In the genomic region with DNA sequence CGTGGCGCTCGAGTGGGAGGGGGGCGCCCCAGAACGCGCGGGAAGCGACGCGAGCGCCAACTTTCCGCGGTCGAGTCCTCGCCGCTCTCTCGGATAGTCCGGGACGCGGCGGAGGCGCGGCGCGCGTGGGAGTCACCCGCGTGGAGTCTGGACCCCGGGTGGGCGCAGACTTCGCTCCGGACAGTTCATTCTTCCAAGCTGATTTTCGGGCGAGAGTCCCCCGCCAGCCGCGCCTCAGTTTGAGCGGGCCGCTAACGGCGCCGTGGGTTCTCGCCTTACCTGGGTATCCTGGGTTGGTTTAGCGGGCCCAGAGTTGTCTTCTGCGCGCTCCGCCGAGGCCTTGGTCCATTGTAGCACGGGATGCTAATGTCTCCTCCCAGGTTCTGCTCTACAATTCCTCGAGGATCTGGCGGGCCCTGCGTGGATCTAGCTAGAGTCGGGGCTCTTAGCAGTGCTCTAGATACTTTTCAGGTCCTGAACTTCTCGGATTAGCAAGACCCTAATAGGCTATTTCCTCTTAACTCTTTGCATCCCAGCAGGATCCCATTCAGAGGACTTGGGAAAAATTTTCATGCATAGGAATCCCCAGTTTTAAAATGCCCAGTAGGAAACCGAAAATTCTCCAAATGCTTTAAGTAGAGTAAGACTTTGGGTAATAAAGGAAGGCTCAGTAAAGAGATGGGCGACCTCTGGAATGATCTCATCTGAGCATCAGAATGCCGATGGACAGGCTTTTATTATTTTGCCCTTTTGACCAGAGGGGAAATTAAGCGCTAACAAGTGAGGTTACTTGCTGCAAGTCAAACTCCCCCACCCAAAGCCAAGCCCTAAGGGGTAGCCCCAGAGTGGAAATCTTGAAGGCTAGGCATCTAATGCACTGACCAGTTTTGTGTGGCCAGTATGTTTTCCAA, we compare ENCODE assay signal across 1 cellular context.
TF ChIP-seq lines count a peak whose summit lies in the region.

No MANE protein-coding gene starts in this region.

TF ChIP-seq in HEK293, 187 proteins besides CTCF, POLR2A, EP300 and RAD21 (continued from another document and continues in another):
- TF ChIP-seq, protein P1, sequence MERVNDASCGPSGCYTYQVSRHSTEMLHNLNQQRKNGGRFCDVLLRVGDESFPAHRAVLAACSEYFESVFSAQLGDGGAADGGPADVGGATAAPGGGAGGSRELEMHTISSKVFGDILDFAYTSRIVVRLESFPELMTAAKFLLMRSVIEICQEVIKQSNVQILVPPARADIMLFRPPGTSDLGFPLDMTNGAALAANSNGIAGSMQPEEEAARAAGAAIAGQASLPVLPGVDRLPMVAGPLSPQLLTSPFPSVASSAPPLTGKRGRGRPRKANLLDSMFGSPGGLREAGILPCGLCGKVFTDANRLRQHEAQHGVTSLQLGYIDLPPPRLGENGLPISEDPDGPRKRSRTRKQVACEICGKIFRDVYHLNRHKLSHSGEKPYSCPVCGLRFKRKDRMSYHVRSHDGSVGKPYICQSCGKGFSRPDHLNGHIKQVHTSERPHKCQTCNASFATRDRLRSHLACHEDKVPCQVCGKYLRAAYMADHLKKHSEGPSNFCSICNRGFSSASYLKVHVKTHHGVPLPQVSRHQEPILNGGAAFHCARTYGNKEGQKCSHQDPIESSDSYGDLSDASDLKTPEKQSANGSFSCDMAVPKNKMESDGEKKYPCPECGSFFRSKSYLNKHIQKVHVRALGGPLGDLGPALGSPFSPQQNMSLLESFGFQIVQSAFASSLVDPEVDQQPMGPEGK (tag by site-specific recombination; IDR thresholded peaks at IDR 0.05) = peak; percentile 74
- peak; percentile 35; the same call in 1 of the 2 replicates for TF ChIP-seq ZNF660 (tag by site-specific recombination; IDR thresholded peaks at IDR 0.05)
- no peak for TF ChIP-seq ZNF174 (tag by site-specific recombination; IDR thresholded peaks at IDR 0.05)
- TF ChIP-seq ZNF624 (tag by site-specific recombination; IDR thresholded peaks at IDR 0.05) = no peak
- no peak for TF ChIP-seq SP2 (tag by site-specific recombination; IDR thresholded peaks at IDR 0.05)
- no peak for TF ChIP-seq ZNF248 (tag by site-specific recombination; IDR thresholded peaks at IDR 0.05)
- no peak for TF ChIP-seq ZNF664 (tag by site-specific recombination; IDR thresholded peaks at IDR 0.05)
- TF ChIP-seq ZFP41 (tag by site-specific recombination; IDR thresholded peaks at IDR 0.05; ENCODE audit: borderline replicate concordance) = no peak
- TF ChIP-seq, protein P2, sequence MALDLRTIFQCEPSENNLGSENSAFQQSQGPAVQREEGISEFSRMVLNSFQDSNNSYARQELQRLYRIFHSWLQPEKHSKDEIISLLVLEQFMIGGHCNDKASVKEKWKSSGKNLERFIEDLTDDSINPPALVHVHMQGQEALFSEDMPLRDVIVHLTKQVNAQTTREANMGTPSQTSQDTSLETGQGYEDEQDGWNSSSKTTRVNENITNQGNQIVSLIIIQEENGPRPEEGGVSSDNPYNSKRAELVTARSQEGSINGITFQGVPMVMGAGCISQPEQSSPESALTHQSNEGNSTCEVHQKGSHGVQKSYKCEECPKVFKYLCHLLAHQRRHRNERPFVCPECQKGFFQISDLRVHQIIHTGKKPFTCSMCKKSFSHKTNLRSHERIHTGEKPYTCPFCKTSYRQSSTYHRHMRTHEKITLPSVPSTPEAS (tag by site-specific recombination; IDR thresholded peaks at IDR 0.05) = no peak
- no peak for TF ChIP-seq ZNF548 (tag by site-specific recombination; IDR thresholded peaks at IDR 0.05)
- peak; percentile 87 for TF ChIP-seq ZEB2 (tag by site-specific recombination; IDR thresholded peaks at IDR 0.05)
- no peak for TF ChIP-seq ZFP3 (tag by site-specific recombination; IDR thresholded peaks at IDR 0.05; ENCODE audit: low read depth)
- TF ChIP-seq ZNF561 (tag by site-specific recombination; IDR thresholded peaks at IDR 0.05; ENCODE audit: borderline replicate concordance) = no peak
- TF ChIP-seq ZNF274 (IDR thresholded peaks at IDR 0.05; ENCODE audit: low read length) = no peak
- no peak for TF ChIP-seq ZNF274 (tag by site-specific recombination; IDR thresholded peaks at IDR 0.05; ENCODE audit: borderline replicate concordance)
- no peak for TF ChIP-seq HOXD13 (CRISPR knock-in tag; IDR thresholded peaks at IDR 0.05; ENCODE audit: borderline replicate concordance)
- no peak for TF ChIP-seq ZNF354C (tag by site-specific recombination; IDR thresholded peaks at IDR 0.05; ENCODE audit: borderline replicate concordance, low read depth)
- TF ChIP-seq ZNF658 (tag by site-specific recombination; IDR thresholded peaks at IDR 0.05) = no peak
- no peak for TF ChIP-seq ZNF302 (tag by site-specific recombination; IDR thresholded peaks at IDR 0.05; ENCODE audit: low read depth)
- TF ChIP-seq ZNF654 (tag by site-specific recombination; IDR thresholded peaks at IDR 0.05; ENCODE audit: low read depth) = no peak
- no peak for TF ChIP-seq ZNF366 (tag by site-specific recombination; conservative IDR thresholded peaks at IDR 0.05)
- no peak for TF ChIP-seq ZNF549 (tag by site-specific recombination; IDR thresholded peaks at IDR 0.05)
- TF ChIP-seq, protein P3, sequence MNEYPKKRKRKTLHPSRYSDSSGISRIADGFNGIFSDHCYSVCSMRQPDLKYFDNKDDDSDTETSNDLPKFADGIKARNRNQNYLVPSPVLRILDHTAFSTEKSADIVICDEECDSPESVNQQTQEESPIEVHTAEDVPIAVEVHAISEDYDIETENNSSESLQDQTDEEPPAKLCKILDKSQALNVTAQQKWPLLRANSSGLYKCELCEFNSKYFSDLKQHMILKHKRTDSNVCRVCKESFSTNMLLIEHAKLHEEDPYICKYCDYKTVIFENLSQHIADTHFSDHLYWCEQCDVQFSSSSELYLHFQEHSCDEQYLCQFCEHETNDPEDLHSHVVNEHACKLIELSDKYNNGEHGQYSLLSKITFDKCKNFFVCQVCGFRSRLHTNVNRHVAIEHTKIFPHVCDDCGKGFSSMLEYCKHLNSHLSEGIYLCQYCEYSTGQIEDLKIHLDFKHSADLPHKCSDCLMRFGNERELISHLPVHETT (tag by site-specific recombination; IDR thresholded peaks at IDR 0.05) = no peak; the same call in 1 of the 2 replicates
- no peak for TF ChIP-seq ZNF623 (tag by site-specific recombination; IDR thresholded peaks at IDR 0.05)
- no peak for TF ChIP-seq ZSCAN30 (tag by site-specific recombination; IDR thresholded peaks at IDR 0.05)
- no peak for TF ChIP-seq ZNF837 (tag by site-specific recombination; IDR thresholded peaks at IDR 0.05)
- TF ChIP-seq, protein P4, sequence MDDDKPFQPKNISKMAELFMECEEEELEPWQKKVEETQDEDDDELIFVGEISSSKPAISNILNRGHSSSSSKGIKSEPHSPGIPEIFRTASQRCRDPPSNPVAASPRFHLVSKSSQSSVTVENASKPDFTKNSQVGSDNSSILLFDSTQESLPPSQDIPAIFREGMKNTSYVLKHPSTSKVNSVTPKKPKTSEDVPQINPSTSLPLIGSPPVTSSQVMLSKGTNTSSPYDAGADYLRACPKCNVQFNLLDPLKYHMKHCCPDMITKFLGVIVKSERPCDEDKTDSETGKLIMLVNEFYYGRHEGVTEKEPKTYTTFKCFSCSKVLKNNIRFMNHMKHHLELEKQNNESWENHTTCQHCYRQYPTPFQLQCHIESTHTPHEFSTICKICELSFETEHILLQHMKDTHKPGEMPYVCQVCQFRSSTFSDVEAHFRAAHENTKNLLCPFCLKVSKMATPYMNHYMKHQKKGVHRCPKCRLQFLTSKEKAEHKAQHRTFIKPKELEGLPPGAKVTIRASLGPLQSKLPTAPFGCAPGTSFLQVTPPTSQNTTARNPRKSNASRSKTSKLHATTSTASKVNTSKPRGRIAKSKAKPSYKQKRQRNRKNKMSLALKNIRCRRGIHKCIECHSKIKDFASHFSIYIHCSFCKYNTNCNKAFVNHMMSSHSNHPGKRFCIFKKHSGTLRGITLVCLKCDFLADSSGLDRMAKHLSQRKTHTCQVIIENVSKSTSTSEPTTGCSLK (tag by site-specific recombination; IDR thresholded peaks at IDR 0.05) = no peak
- peak; percentile 35; the same call in 1 of the 2 replicates for TF ChIP-seq GLIS1 (tag by site-specific recombination; IDR thresholded peaks at IDR 0.05)
- TF ChIP-seq ZNF544 (tag by site-specific recombination; IDR thresholded peaks at IDR 0.05) = no peak
- no peak for TF ChIP-seq ZSCAN23 (tag by site-specific recombination; IDR thresholded peaks at IDR 0.05)
- no peak for TF ChIP-seq ZNF37A (tag by site-specific recombination; IDR thresholded peaks at IDR 0.05)
- TF ChIP-seq, protein P5, sequence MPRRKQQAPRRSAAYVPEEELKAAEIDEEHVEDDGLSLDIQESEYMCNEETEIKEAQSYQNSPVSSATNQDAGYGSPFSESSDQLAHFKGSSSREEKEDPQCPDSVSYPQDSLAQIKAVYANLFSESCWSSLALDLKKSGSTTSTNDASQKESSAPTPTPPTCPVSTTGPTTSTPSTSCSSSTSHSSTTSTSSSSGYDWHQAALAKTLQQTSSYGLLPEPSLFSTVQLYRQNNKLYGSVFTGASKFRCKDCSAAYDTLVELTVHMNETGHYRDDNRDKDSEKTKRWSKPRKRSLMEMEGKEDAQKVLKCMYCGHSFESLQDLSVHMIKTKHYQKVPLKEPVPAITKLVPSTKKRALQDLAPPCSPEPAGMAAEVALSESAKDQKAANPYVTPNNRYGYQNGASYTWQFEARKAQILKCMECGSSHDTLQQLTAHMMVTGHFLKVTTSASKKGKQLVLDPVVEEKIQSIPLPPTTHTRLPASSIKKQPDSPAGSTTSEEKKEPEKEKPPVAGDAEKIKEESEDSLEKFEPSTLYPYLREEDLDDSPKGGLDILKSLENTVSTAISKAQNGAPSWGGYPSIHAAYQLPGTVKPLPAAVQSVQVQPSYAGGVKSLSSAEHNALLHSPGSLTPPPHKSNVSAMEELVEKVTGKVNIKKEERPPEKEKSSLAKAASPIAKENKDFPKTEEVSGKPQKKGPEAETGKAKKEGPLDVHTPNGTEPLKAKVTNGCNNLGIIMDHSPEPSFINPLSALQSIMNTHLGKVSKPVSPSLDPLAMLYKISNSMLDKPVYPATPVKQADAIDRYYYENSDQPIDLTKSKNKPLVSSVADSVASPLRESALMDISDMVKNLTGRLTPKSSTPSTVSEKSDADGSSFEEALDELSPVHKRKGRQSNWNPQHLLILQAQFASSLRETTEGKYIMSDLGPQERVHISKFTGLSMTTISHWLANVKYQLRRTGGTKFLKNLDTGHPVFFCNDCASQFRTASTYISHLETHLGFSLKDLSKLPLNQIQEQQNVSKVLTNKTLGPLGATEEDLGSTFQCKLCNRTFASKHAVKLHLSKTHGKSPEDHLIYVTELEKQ (tag by site-specific recombination; IDR thresholded peaks at IDR 0.05; ENCODE audit: borderline replicate concordance) = 0 out of 2 replicates have a peak, but pooled peaks have one; percentile 45
- TF ChIP-seq ZNF221 (tag by site-specific recombination; IDR thresholded peaks at IDR 0.05; ENCODE audit: borderline replicate concordance) = no peak
- TF ChIP-seq ZNF223 (tag by site-specific recombination; IDR thresholded peaks at IDR 0.05) = no peak
- TF ChIP-seq, protein P6, sequence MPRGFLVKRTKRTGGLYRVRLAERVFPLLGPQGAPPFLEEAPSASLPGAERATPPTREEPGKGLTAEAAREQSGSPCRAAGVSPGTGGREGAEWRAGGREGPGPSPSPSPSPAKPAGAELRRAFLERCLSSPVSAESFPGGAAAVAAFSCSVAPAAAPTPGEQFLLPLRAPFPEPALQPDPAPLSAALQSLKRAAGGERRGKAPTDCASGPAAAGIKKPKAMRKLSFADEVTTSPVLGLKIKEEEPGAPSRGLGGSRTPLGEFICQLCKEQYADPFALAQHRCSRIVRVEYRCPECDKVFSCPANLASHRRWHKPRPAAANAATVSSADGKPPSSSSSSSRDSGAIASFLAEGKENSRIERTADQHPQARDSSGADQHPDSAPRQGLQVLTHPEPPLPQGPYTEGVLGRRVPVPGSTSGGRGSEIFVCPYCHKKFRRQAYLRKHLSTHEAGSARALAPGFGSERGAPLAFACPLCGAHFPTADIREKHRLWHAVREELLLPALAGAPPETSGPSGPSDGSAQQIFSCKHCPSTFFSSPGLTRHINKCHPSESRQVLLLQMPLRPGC (tag by site-specific recombination; IDR thresholded peaks at IDR 0.05) = no peak
- no peak for TF ChIP-seq ZNF768 (tag by site-specific recombination; IDR thresholded peaks at IDR 0.05)
- peak; percentile 24; the same call in 1 of the 2 replicates for TF ChIP-seq GLIS2 (tag by site-specific recombination; IDR thresholded peaks at IDR 0.05)
- TF ChIP-seq ZNF610 (tag by site-specific recombination; IDR thresholded peaks at IDR 0.05; ENCODE audit: borderline replicate concordance) = 0 out of 2 replicates have a peak, but pooled peaks have one; percentile 30
- no peak for TF ChIP-seq REPIN1 (tag by site-specific recombination; IDR thresholded peaks at IDR 0.05; ENCODE audit: low read depth)
- TF ChIP-seq, protein P7, sequence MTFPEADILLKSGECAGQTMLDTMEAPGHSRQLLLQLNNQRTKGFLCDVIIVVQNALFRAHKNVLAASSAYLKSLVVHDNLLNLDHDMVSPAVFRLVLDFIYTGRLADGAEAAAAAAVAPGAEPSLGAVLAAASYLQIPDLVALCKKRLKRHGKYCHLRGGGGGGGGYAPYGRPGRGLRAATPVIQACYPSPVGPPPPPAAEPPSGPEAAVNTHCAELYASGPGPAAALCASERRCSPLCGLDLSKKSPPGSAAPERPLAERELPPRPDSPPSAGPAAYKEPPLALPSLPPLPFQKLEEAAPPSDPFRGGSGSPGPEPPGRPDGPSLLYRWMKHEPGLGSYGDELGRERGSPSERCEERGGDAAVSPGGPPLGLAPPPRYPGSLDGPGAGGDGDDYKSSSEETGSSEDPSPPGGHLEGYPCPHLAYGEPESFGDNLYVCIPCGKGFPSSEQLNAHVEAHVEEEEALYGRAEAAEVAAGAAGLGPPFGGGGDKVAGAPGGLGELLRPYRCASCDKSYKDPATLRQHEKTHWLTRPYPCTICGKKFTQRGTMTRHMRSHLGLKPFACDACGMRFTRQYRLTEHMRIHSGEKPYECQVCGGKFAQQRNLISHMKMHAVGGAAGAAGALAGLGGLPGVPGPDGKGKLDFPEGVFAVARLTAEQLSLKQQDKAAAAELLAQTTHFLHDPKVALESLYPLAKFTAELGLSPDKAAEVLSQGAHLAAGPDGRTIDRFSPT (tag by site-specific recombination; IDR thresholded peaks at IDR 0.05) = no peak
- TF ChIP-seq ZNF157 (tag by site-specific recombination; IDR thresholded peaks at IDR 0.05) = no peak
- TF ChIP-seq, protein P8, sequence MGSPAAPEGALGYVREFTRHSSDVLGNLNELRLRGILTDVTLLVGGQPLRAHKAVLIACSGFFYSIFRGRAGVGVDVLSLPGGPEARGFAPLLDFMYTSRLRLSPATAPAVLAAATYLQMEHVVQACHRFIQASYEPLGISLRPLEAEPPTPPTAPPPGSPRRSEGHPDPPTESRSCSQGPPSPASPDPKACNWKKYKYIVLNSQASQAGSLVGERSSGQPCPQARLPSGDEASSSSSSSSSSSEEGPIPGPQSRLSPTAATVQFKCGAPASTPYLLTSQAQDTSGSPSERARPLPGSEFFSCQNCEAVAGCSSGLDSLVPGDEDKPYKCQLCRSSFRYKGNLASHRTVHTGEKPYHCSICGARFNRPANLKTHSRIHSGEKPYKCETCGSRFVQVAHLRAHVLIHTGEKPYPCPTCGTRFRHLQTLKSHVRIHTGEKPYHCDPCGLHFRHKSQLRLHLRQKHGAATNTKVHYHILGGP (tag by site-specific recombination; IDR thresholded peaks at IDR 0.05) = no peak
- TF ChIP-seq KLF10 (tag by site-specific recombination; IDR thresholded peaks at IDR 0.05) = 0 out of 2 replicates have a peak, but pooled peaks have one; percentile 44
- TF ChIP-seq ZBTB1 (tag by site-specific recombination; IDR thresholded peaks at IDR 0.05) = no peak
- no peak for TF ChIP-seq HOXA7 (CRISPR knock-in tag; IDR thresholded peaks at IDR 0.05; ENCODE audit: borderline replicate concordance)
